In the genomic region with DNA sequence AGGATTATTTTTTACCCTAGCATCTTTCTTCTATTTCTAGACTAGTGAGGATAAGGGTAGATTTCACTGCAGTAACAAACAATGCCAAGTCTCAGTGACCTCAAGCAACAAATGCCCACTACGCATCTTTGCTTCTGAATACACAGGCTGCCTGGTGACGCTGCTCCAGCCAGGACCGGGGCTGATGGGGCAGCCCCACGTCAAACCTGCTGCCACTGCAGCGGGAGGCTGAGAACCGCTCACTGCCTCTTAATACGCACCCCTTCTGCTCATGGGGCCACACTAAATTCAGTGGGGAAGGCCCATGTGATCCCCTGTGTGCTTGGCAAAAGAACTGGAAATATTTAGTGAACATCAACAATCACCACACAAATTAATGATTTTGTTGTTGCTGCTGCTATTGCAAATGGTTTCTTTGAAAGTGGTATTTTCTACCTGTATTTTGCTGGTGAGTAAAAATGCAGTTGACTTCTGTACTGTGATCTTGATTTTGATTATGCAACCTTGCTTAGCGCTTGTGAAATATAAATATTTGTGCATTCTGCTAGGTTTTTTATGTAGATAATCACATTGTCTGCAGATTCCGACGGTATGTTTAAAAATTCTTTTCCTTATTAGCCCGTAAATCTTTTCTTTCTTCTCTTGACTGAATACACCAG, we compare ENCODE assay signal across 6 cellular contexts.
"Had no signal": no experiment of that assay in that cellular context is flagged by ENCODE, and none has a peak within 500 bp of the region (broad histone marks: within the 10 kb centered on the region; RNA-seq: fewer than 3 reads in every experiment).

No MANE protein-coding gene starts in this region.

- DNase-seq: H9, HCEC 1CT had no signal

- ATAC-seq: GM23338 had no signal

- H3K4me2 ChIP-seq: GM23338 had no signal

- FAIRE-seq: H1, H54, HTR-8/SVneo had no signal

- H3K4me3 ChIP-seq: GM23338 had no signal

- H2AFZ ChIP-seq: GM23338 had no signal
